In the genomic region with DNA sequence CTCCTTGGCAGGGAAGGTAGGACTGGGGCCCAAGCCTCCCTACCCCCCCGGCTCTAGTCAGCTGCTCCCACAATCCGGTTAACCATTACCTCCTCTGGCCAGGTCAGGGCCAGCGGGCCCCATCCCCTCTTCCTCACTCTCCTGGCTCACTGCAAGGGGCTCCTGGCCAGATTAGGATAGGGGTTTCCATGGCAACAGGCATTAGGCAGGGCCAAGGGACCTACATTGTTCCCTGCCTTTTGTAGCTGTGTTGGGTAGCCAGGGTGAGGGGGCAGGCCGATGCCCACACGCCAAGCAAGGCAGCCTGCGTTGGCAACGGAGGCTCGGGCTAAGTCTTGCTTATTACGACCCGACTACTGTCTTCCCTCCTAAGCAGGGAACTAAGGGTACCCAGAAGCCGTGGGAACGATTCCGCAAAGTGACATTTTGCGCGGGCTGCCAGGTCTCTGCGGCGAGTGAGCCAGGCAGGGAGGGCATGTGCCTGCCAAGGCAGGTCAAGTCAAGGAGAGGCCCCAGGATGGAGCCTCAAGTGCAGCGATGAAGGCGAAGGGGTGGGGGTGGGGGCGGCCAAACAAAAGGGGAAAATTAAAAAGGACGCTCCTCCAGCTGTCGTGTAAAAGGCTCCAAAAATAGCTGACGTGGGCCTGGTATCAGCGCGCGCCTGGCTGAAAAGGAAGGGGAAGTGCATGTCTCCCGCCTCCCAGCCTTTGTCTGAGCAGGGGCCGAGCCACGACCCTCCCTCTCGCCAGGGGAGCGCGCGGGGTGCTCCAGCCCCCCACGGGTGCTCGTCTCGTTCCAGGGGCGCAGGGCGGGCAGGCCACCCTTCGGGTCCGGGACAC, we compare ENCODE assay signal across 8 cellular contexts. TPM values are rescaled to one million over a fixed set of nuclear protein-coding genes. Genes with fewer than 3 reads are reported as not detected.
DNase-seq lines count a peak whose midpoint lies in the region; ATAC-seq, FAIRE-seq and TF ChIP-seq lines count a peak whose summit lies in the region.

No MANE protein-coding gene starts in this region.

- H3K27ac ChIP-seq in A549: peak overlapping the region; percentile 86 to 92

- ATAC-seq in A549: no peak
- ATAC-seq in GM18498 (IDR thresholded peaks at IDR 0.05; ENCODE audit: unreplicated experiment): peak; percentile 1
- no peak for ATAC-seq in HG03469 (IDR thresholded peaks at IDR 0.05; ENCODE audit: unreplicated experiment)

- CTCF ChIA-PET in A549 (lab: Yijun Ruan, JAX): interaction anchor here (1.0 to 11.7 kb wide), 8 partner anchors 15 to 203 kb away, joined by 3 to 94 read pairs (median 5); no protein-coding TSS in a partner anchor

- DNase-seq in A549 (ENCODE audit: low read depth in 1 of 2, low spot score in 1 of 2): no peak
- DNase-seq in NB4 (ENCODE audit: low read depth): peak; percentile 86
- peak; percentile 66 for DNase-seq in activated T-cell treated with anti-CD3 and anti-CD28 coated beads, Interleukin-2, amount 50 U/mL, for 24 hours
- peak; percentile 36 for DNase-seq in fibroblast of villous mesenchyme (ENCODE audit: low read depth)
- DNase-seq in mesenteric fat pad (ENCODE audit: low spot score): no peak

- peaks cover 60% of the 10 kb centered on the region for H3K4me1 Mint-ChIP-seq in activated T-cell treated with anti-CD3 and anti-CD28 coated beads, Interleukin-2, amount 50 U/mL, for 24 hours (ENCODE audit: low read depth)
- peaks cover 79% of the 10 kb centered on the region for H3K4me1 Mint-ChIP-seq in nephron

- H3K27me3 Mint-ChIP-seq in activated T-cell treated with anti-CD3 and anti-CD28 coated beads, Interleukin-2, amount 50 U/mL, for 24 hours: no peaks in the 10 kb centered on the region
- H3K27me3 Mint-ChIP-seq in nephron (ENCODE audit: low read depth): no peaks in the 10 kb centered on the region

- no peak for TF ChIP-seq POLR2A in A549 (IDR thresholded peaks at IDR 0.05; ENCODE audit: low read length)
- TF ChIP-seq POLR2A in NB4 (IDR thresholded peaks at IDR 0.05; ENCODE audit: extremely low read depth, insufficient read length): no peak

- POLR2A ChIA-PET in A549 (lab: Yijun Ruan, JAX): interaction anchor here (1.3 to 2.1 kb wide), 2 partner anchors 132 to 207 kb away, joined by 3 to 6 read pairs; a partner anchor contains a TSS

- H3K4me1 ChIP-seq in A549: peaks cover 24% of the 10 kb centered on the region

- 51% methylated on average over 40 of the region's 40 CpGs for WGBS in A549 (ENCODE audit: missing lambda C conversion rate)

- TF ChIP-seq CTCF in A549 (IDR thresholded peaks at IDR 0.05): no peak
- TF ChIP-seq CTCF in NB4 (IDR thresholded peaks at IDR 0.05; ENCODE audit: low read depth, low read length): no peak
- no peak for TF ChIP-seq CTCF in fibroblast of villous mesenchyme (IDR thresholded peaks at IDR 0.05; ENCODE audit: insufficient read depth, low read depth, low read length)
- TF ChIP-seq CTCF in nephron (IDR thresholded peaks at IDR 0.05; ENCODE audit: unreplicated experiment in 3 of 3): no peak

- no peaks in the 10 kb centered on the region for H3K9me3 ChIP-seq in A549

- H3K27ac Mint-ChIP-seq in activated T-cell treated with anti-CD3 and anti-CD28 coated beads, Interleukin-2, amount 50 U/mL, for 24 hours: peak overlapping the region; percentile 94
- H3K27ac Mint-ChIP-seq in nephron: peak overlapping the region; percentile 89 to 94 (median 89)

- H3K4me3 ChIP-seq in A549 (peak overlapping the region; percentile 87), NB4 (ENCODE audit: low read depth, low read length) (peak overlapping the region; percentile 68), fibroblast of villous mesenchyme (ENCODE audit: low read depth, low read length) (peak overlapping the region; percentile 70)

- no peak for TF ChIP-seq EP300 in A549 (IDR thresholded peaks at IDR 0.05)

- H3K9me3 Mint-ChIP-seq in activated T-cell treated with anti-CD3 and anti-CD28 coated beads, Interleukin-2, amount 50 U/mL, for 24 hours: no peaks in the 10 kb centered on the region
- no peaks in the 10 kb centered on the region for H3K9me3 Mint-ChIP-seq in nephron

- H3K4me3 Mint-ChIP-seq in activated T-cell treated with anti-CD3 and anti-CD28 coated beads, Interleukin-2, amount 50 U/mL, for 24 hours: peak overlapping the region; percentile 86
- H3K4me3 Mint-ChIP-seq in nephron: peak overlapping the region; percentile 92 to 94 (median 93)

- H3K36me3 Mint-ChIP-seq in activated T-cell treated with anti-CD3 and anti-CD28 coated beads, Interleukin-2, amount 50 U/mL, for 24 hours (ENCODE audit: low read depth): peaks cover 20% of the 10 kb centered on the region
- H3K36me3 Mint-ChIP-seq in nephron (ENCODE audit: low read depth): no peaks in the 10 kb centered on the region

- H3K4me2 ChIP-seq in A549: peak overlapping the region; percentile 83

- no peak for FAIRE-seq in A549 (lab: Jason Lieb, UNC)

- no peak for TF ChIP-seq RAD21 in A549 (conservative IDR thresholded peaks at IDR 0.05 in 1 of 2, IDR thresholded peaks at IDR 0.05 in 1 of 2)

TF ChIP-seq in A549, 52 proteins besides CTCF, POLR2A, EP300 and RAD21:
- TF ChIP-seq FOXS1 (CRISPR knock-in tag; IDR thresholded peaks at IDR 0.05): no peak
- TF ChIP-seq KDM1A (IDR thresholded peaks at IDR 0.05; ENCODE audit: low read depth): no peak
- TF ChIP-seq BHLHE40 (IDR thresholded peaks at IDR 0.05; ENCODE audit: low read depth, low read length): no peak
- TF ChIP-seq HOXA7 (CRISPR knock-in tag; IDR thresholded peaks at IDR 0.05): no peak
- no peak for TF ChIP-seq HEYL (CRISPR knock-in tag; IDR thresholded peaks at IDR 0.05)
- TF ChIP-seq, protein P1, sequence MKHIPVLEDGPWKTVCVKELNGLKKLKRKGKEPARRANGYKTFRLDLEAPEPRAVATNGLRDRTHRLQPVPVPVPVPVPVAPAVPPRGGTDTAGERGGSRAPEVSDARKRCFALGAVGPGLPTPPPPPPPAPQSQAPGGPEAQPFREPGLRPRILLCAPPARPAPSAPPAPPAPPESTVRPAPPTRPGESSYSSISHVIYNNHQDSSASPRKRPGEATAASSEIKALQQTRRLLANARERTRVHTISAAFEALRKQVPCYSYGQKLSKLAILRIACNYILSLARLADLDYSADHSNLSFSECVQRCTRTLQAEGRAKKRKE (CRISPR knock-in tag; IDR thresholded peaks at IDR 0.05; ENCODE audit: low read depth): no peak
- no peak for TF ChIP-seq HOXB13 (CRISPR knock-in tag; IDR thresholded peaks at IDR 0.05; ENCODE audit: low read depth)
- peak; percentile 8 for TF ChIP-seq MAFK (IDR thresholded peaks at IDR 0.05; ENCODE audit: partially characterized antibody)
- TF ChIP-seq, protein P2, sequence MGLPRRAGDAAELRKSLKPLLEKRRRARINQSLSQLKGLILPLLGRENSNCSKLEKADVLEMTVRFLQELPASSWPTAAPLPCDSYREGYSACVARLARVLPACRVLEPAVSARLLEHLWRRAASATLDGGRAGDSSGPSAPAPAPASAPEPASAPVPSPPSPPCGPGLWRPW (IDR thresholded peaks at IDR 0.05): no peak

RNA-seq across cellular contexts. Expression of a gene that starts 0.9 kb away (rescaled TPM):
- polyA plus RNA-seq in A549 (2011; rRNA removed): 31.8 and 37.7 TPM in 2 replicates
- 32.9 and 45.4 TPM in 2 replicates for polyA plus RNA-seq in A549 (2012; cell fraction: cytosol; rRNA removed)
- polyA plus RNA-seq in A549 (2012; cell fraction: nucleus; rRNA removed): 39.0 and 45.7 TPM in 2 replicates
- polyA plus RNA-seq in A549 (2017; fragmentation: RNase III; extraction: RNeasy Plus Mini Kit Qiagen cat#74134 plus additional on column Dnase treatment): 29.9 to 32.8 TPM (median 32.2 TPM) in 3 replicates
- 55.3 and 58.2 TPM in 2 replicates for polyA minus RNA-seq in A549 (2011; rRNA and poly(A)+ RNA removed)
- 70.4 and 75.7 TPM in 2 replicates for total RNA-seq in fibroblast of villous mesenchyme
- 56.1 TPM for total RNA-seq in mesenteric fat pad

Comparison
In these comparisons a context has a peak if more than half of its experiments do, and no peak if none do; other contexts are left out.
1. DNase-seq: peak in NB4 (single experiment), activated T-cell treated with anti-CD3 and anti-CD28 coated beads, Interleukin-2, amount 50 U/mL, for 24 hours (single experiment) and fibroblast of villous mesenchyme (single experiment); none in A549 (0 of 2) and mesenteric fat pad (single experiment).
2. Peak in every context shown above with its lines, with median percentiles within 50 percentile points of each other: H3K4me3 ChIP-seq.